Comparison of ENCODE assay signal across 14 cellular contexts in genomic region chr4:74111990-74112389, GRCh38. TPM values are rescaled to one million over a fixed set of nuclear protein-coding genes. Genes with fewer than 3 reads are reported as not detected.
DNase-seq lines count a peak whose midpoint lies in the region; ATAC-seq, FAIRE-seq and TF ChIP-seq lines count a peak whose summit lies in the region.
"Had no signal": no experiment of that assay in that cellular context is flagged by ENCODE, and none has a peak within 500 bp of the region (broad histone marks: within the 10 kb centered on the region; RNA-seq: fewer than 3 reads in every experiment).

No MANE protein-coding gene starts in this region.

- DNase-seq in DMS53 treated with DMSO at 0.1 percent for 48 hours (lab: John Stamatoyannopoulos, UW; ENCODE audit: unreplicated experiment) (peak; percentile 12), astrocyte of the spinal cord (ENCODE audit: low read depth, low spot score) (peak; percentile 78), glomerular visceral epithelial cell (ENCODE audit: extremely low spot score) (peak; percentile 87), pancreas (no peak), NCI-H2196 treated with DMSO at 0.1 percent for 48 hours (lab: John Stamatoyannopoulos, UW; ENCODE audit: unreplicated experiment) (no peak), NCI-H2227 treated with DMSO at 0.1 percent for 48 hours (lab: John Stamatoyannopoulos, UW) (no peak), GM19238 (ENCODE audit: insufficient read length, low spot score) (no peak)
- no peak for DNase-seq in activated CD8-positive, alpha-beta memory T cell treated with anti-CD3 and anti-CD28 coated beads, Interleukin-2, amount 10 ng/mL, durations not matched to agents 7 days and 5 days
- DNase-seq: activated naive CD4-positive, alpha-beta T cell treated with anti-CD3 and anti-CD28 coated beads for 36 hours; BE2C; NCI-H187 treated with DMSO at 0.1 percent for 48 hours; SHP77 treated with DMSO at 0.1 percent for 48 hours; stimulated activated CD4-positive, alpha-beta T cell treated with anti-CD3 and anti-CD28 coated beads, Interleukin-12 subunit alpha, Interleukin-12 subunit beta, amount 100 ng/mL, for 4 hours had no signal

- no peak for FAIRE-seq in pancreas (lab: Jason Lieb, UNC)

- H3K4me3 Mint-ChIP-seq in activated CD8-positive, alpha-beta memory T cell treated with anti-CD3 and anti-CD28 coated beads, Interleukin-2, amount 10 ng/mL, durations not matched to agents 7 days and 5 days = no peak overlapping the region
- H3K4me3 Mint-ChIP-seq: activated naive CD4-positive, alpha-beta T cell treated with anti-CD3 and anti-CD28 coated beads for 36 hours; memory B cell had no signal

- TF ChIP-seq CTCF in astrocyte of the spinal cord (IDR thresholded peaks at IDR 0.05; ENCODE audit: low read depth, low read length) (no peak), pancreas (IDR thresholded peaks at IDR 0.05) (no peak)

- H3K4me3 ChIP-seq in astrocyte of the spinal cord (ENCODE audit: low read depth, low read length) (no peak overlapping the region), pancreas (no peak overlapping the region)

- no peaks in the 10 kb centered on the region for H3K9me3 ChIP-seq in pancreas
- H3K9me3 ChIP-seq: BE2C had no signal

- no peaks in the 10 kb centered on the region for H3K4me1 Mint-ChIP-seq in activated CD8-positive, alpha-beta memory T cell treated with anti-CD3 and anti-CD28 coated beads, Interleukin-2, amount 10 ng/mL, durations not matched to agents 7 days and 5 days
- H3K4me1 Mint-ChIP-seq: memory B cell had no signal

- intact Hi-C loops in pancreas (cut with DNase I) = no loop called here

- peak in 3 of 4 donors; percentile 7 to 44 (median 14) for ATAC-seq in pancreas
- no peak for ATAC-seq in activated CD8-positive, alpha-beta memory T cell treated with anti-CD3 and anti-CD28 coated beads, Interleukin-2, amount 10 ng/mL, durations not matched to agents 7 days and 5 days

- no peaks in the 10 kb centered on the region for H3K27me3 ChIP-seq in pancreas
- H3K27me3 ChIP-seq: BE2C had no signal

- no peaks in the 10 kb centered on the region for H3K27me3 Mint-ChIP-seq in activated CD8-positive, alpha-beta memory T cell treated with anti-CD3 and anti-CD28 coated beads, Interleukin-2, amount 10 ng/mL, durations not matched to agents 7 days and 5 days

- 75 to 83% methylated on average over 5 of the region's 5 CpGs for WGBS in pancreas, 2 donors

- no peaks in the 10 kb centered on the region for H3K36me3 ChIP-seq in pancreas
- H3K36me3 ChIP-seq: BE2C had no signal

- no peak overlapping the region for H3K27ac Mint-ChIP-seq in activated CD8-positive, alpha-beta memory T cell treated with anti-CD3 and anti-CD28 coated beads, Interleukin-2, amount 10 ng/mL, durations not matched to agents 7 days and 5 days
- H3K27ac Mint-ChIP-seq: activated naive CD4-positive, alpha-beta T cell treated with anti-CD3 and anti-CD28 coated beads for 36 hours; memory B cell had no signal

- in situ Hi-C loops in astrocyte of the spinal cord (cut with HindIII; ENCODE audit: low sequenced_read_pairs) = no loop called here

- H3K27ac ChIP-seq in pancreas = peak overlapping the region in 2 of 4 donors; percentile 40 to 81

- no peaks in the 10 kb centered on the region for H3K36me3 Mint-ChIP-seq in activated CD8-positive, alpha-beta memory T cell treated with anti-CD3 and anti-CD28 coated beads, Interleukin-2, amount 10 ng/mL, durations not matched to agents 7 days and 5 days
- H3K36me3 Mint-ChIP-seq: memory B cell had no signal

- CTCF ChIA-PET in activated CD8-positive, alpha-beta memory T cell treated with anti-CD3 and anti-CD28 coated beads, Interleukin-2, amount 10 ng/mL, durations not matched to agents 7 days and 5 days (lab: Charles Lee) = no interaction called here

- H3K4me1 ChIP-seq in pancreas = peaks cover 0 to 44% (median 14%) of the 10 kb centered on the region in 3 donors
- H3K4me1 ChIP-seq: BE2C had no signal

- no peaks in the 10 kb centered on the region for H3K9me3 Mint-ChIP-seq in activated CD8-positive, alpha-beta memory T cell treated with anti-CD3 and anti-CD28 coated beads, Interleukin-2, amount 10 ng/mL, durations not matched to agents 7 days and 5 days (ENCODE audit: low read depth)
- H3K9me3 Mint-ChIP-seq: activated naive CD4-positive, alpha-beta T cell treated with anti-CD3 and anti-CD28 coated beads for 36 hours; memory B cell had no signal

RNA-seq across cellular contexts. Expression of gene CXCL2, which starts 13.0 kb away (rescaled TPM):
- 10 to 100 TPM; 15.0 to 99.7 (median 44.1) TPM for total RNA-seq in pancreas
- polyA plus RNA-seq in pancreas = 100 to 1,000 TPM; 130 to 149 TPM
- not detected for total RNA-seq in activated CD8-positive, alpha-beta memory T cell treated with anti-CD3 and anti-CD28 coated beads, Interleukin-2, amount 10 ng/mL, durations not matched to agents 7 days and 5 days
- total RNA-seq: activated naive CD4-positive, alpha-beta T cell treated with anti-CD3 and anti-CD28 coated beads for 36 hours had no signal

RNA-seq across cellular contexts. Expression of gene MTHFD2L, which starts 45.9 kb away (rescaled TPM):
- total RNA-seq in pancreas = 1 to 10 TPM; 4.9 to 8.0 (median 6.5) TPM
- polyA plus RNA-seq in pancreas = 10 to 100 TPM in 1 of 2 donors, 1 to 10 TPM in 1; 6.8 to 11.4 TPM
- total RNA-seq in activated CD8-positive, alpha-beta memory T cell treated with anti-CD3 and anti-CD28 coated beads, Interleukin-2, amount 10 ng/mL, durations not matched to agents 7 days and 5 days = 1 to 10 TPM; 6.5 to 6.8 TPM

Comparison
In these comparisons a context has a peak if more than half of its experiments do, and no peak if none do; other contexts are left out.
1. DNase-seq: peak in DMS53 treated with DMSO at 0.1 percent for 48 hours (single experiment), astrocyte of the spinal cord (single experiment) and glomerular visceral epithelial cell (single experiment); none in pancreas (0 of 6), NCI-H2196 treated with DMSO at 0.1 percent for 48 hours (single experiment), activated CD8-positive, alpha-beta memory T cell treated with anti-CD3 and anti-CD28 coated beads, Interleukin-2, amount 10 ng/mL, durations not matched to agents 7 days and 5 days (single experiment), NCI-H2227 treated with DMSO at 0.1 percent for 48 hours (single experiment) and GM19238 (single experiment).
2. RNA of gene CXCL2, which starts 13.0 kb away (total RNA-seq): 15.0 to 99.7 TPM in pancreas; not detected in activated CD8-positive, alpha-beta memory T cell treated with anti-CD3 and anti-CD28 coated beads, Interleukin-2, amount 10 ng/mL, durations not matched to agents 7 days and 5 days; every median in the first group is over 10 times any median in the second.